ENCODE assay signal across 7 cellular contexts in the genomic region with DNA sequence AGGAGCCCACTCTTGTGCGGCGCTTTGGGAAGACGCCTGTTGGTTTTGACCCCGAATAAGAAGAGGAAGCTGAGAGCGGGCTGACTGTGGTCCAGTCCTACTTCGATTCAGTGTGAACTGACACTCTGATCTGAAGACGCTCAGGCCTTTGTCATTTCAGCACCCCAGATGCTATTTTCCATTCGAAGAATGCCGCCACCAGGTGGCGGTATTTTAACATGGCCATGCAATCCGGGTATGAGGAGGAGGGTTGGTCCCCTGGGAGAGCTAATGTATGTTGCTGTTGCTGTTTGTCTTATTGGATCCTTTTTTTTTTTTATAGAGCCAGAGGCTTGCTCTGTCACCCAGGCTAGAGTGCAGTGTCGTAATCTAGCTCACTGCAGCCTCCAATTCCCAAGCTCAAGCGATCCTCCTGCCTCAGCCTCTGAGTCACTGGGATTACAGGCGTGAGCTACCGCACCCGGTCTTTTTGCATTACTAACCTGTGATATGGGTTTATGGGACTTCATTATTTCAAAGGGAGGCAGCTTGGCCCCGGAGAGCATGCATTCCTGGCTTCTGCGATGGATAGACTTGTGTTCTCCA.
DNase-seq lines count a peak whose midpoint lies in the region; ATAC-seq, FAIRE-seq and TF ChIP-seq lines count a peak whose summit lies in the region.

No MANE protein-coding gene starts in this region.

- TF ChIP-seq CTCF in WERI-Rb-1 (IDR thresholded peaks at IDR 0.05; ENCODE audit: low read depth, low read length) (peak; percentile 71), cardiac fibroblast (IDR thresholded peaks at IDR 0.05; ENCODE audit: low read depth, low read length) (peak; percentile 70)

- H3K4me3 ChIP-seq in WERI-Rb-1 (ENCODE audit: low read depth, low read length) (peak overlapping the region; percentile 93), cardiac fibroblast (replicated peaks in 1 of 2; ENCODE audit: low read depth in 2 of 2, low read length in 2 of 2) (peak overlapping the region; percentile 58 to 59)

- H3K27ac ChIP-seq in WERI-Rb-1 = peak overlapping the region; percentile 95

- peak; percentile 97 for FAIRE-seq in islet of Langerhans (lab: Jason Lieb, UNC)

- peak; percentile 96 for DNase-seq in NCI-H2171 treated with DMSO at 0.1 percent for 48 hours (lab: John Stamatoyannopoulos, UW)
- DNase-seq in WERI-Rb-1 = peak; percentile 86
- peak; percentile 96 to 98 for DNase-seq in cardiac fibroblast (ENCODE audit: low read depth in 2 of 2)
- DNase-seq in stimulated activated CD4-positive, alpha-beta T cell treated with anti-CD3 and anti-CD28 coated beads, Interleukin-12 subunit alpha, Interleukin-12 subunit beta, amount 100 ng/mL, for 4 hours = peak; percentile 84

- ATAC-seq in GM18498 (IDR thresholded peaks at IDR 0.05; ENCODE audit: unreplicated experiment) = peak; percentile 31
- ATAC-seq in HG03139 (IDR thresholded peaks at IDR 0.05; ENCODE audit: unreplicated experiment) = peak; percentile 22

- H3K27me3 ChIP-seq in WERI-Rb-1 (ENCODE audit: insufficient read depth, low read depth, severe bottlenecking) = no peaks in the 10 kb centered on the region

- H3K9me3 ChIP-seq in WERI-Rb-1 (ENCODE audit: severe bottlenecking) = no peaks in the 10 kb centered on the region

- H3K36me3 ChIP-seq in WERI-Rb-1 = peaks cover 26% of the 10 kb centered on the region

Comparison
In these comparisons a context has a peak if more than half of its experiments do, and no peak if none do; other contexts are left out.
1. Peak in every context shown above with its lines: DNase-seq, ATAC-seq, H3K4me3 ChIP-seq and H3K27ac ChIP-seq.